28 cellular contexts compared by ENCODE assay signal in genomic region chr14:35147186-35147585, GRCh38.
"Had no signal": no experiment of that assay in that cellular context is flagged by ENCODE, and none has a peak within 500 bp of the region (broad histone marks: within the 10 kb centered on the region; RNA-seq: fewer than 3 reads in every experiment).

No MANE protein-coding gene starts in this region.

- H3K27me3 ChIP-seq: colonic mucosa, dorsolateral prefrontal cortex, esophagus muscularis mucosa, esophagus squamous epithelium, foreskin keratinocyte, gastrocnemius medialis, gastroesophageal sphincter, heart left ventricle, heart right ventricle had no signal

- ATAC-seq: effector memory CD8-positive, alpha-beta T cell; esophagus mucosa; foreskin keratinocyte; gastrocnemius medialis; gastroesophageal sphincter; heart left ventricle; heart right ventricle had no signal

- FAIRE-seq: colon, endometrium, endothelial cell of umbilical vein, frontal cortex had no signal

- H3K9me3 ChIP-seq: colonic mucosa, esophagus muscularis mucosa, esophagus squamous epithelium, gastrocnemius medialis, gastroesophageal sphincter, heart left ventricle, heart right ventricle had no signal

- DNase-seq: colonic mucosa; cortex of kidney; dermis blood vessel endothelial cell; dorsolateral prefrontal cortex; effector CD4-positive, alpha-beta T cell; effector CD8-positive, alpha-beta T cell; effector memory CD4-positive, alpha-beta T cell; effector memory CD8-positive, alpha-beta T cell; endodermal cell; erythroblast; esophagus squamous epithelium; foreskin fibroblast; foreskin keratinocyte; foreskin melanocyte; gastrocnemius medialis; glutamatergic neuron; head of caudate nucleus; heart left ventricle; heart right ventricle had no signal

- H3K27ac ChIP-seq: colonic mucosa, coronary artery, dorsolateral prefrontal cortex, epithelial cell of prostate, esophagus muscularis mucosa, esophagus squamous epithelium, foreskin keratinocyte, gastrocnemius medialis, gastroesophageal sphincter, heart left ventricle, heart right ventricle had no signal

- H3K4me3 ChIP-seq: colonic mucosa, coronary artery, dorsolateral prefrontal cortex, esophagus muscularis mucosa, esophagus squamous epithelium, gastrocnemius medialis, gastroesophageal sphincter, heart left ventricle, heart right ventricle had no signal

- H3K36me3 ChIP-seq: colonic mucosa, gastrocnemius medialis had no signal

- H3K4me1 ChIP-seq: colonic mucosa, esophagus muscularis mucosa, esophagus squamous epithelium, foreskin keratinocyte, gastrocnemius medialis, gastroesophageal sphincter, heart left ventricle, heart right ventricle had no signal
